In the genomic region with DNA sequence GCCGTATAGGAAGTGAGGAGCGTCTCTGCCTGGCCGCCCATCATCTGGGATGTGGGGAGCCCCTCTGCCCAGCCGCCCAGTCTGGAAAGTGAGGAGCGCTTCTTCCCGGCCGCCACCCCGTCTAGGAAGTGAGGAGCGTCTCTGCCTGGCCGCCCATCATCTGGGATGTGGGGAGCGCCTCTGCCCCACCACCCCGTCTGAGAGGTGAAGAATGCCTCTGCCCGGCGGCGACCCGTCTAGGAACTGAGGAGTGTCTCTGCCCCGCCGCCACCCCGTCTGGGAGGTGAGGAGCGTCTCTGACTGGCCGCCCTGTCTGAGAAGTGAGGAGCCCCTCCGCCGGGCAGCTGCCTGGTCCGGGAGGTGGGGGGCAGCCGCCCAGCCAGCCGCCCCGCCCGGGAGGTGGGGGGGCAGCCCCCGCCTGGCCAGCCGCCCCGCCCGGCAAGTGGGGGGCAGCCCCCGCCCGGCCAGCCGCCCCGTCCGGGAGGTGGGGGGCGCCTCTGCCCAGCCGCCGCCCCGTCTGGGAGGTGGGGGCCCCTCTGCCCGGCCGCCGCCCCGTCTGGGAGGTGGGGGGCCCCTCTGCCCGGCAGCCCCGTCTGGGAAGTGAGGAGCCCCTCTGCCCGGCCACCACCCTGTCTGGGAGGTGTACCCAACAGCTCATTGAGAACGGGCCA, we compare ENCODE assay signal across 5 cellular contexts. TPM values are rescaled to one million over a fixed set of nuclear protein-coding genes. Genes with fewer than 3 reads are reported as not detected.
DNase-seq lines count a peak whose midpoint lies in the region; ATAC-seq, FAIRE-seq and TF ChIP-seq lines count a peak whose summit lies in the region.
"Not testable (repeated sequence)": the region's sequence is repeated elsewhere in the genome, so short reads cannot be mapped to it uniquely, and the experiment has no call there.

No MANE protein-coding gene starts in this region.

- not testable (repeated sequence) for H3K9me3 Mint-ChIP-seq in activated CD4-positive, alpha-beta T cell treated with anti-CD3 and anti-CD28 coated beads, Interleukin-2, amount 10 ng/mL, durations not matched to agents 24 days and 14 days; stimulated activated memory B cell treated with anti-CD40 and anti-IgM and Interleukin-4, amounts not matched to agents 10 μg/mL and 1 μg/mL and 100 μg/mL, for 72 hours; type B pancreatic cell
- H3K9me3 Mint-ChIP-seq in endodermal cell, result peaks cover 23% of the 10 kb centered on the region

- not testable (repeated sequence) for H3K27ac ChIP-seq in endodermal cell (ENCODE audit: low read depth, low read length); kidney (ENCODE audit: low read depth in 2 of 2, low read length in 2 of 2)

- not testable (repeated sequence) for H3K27me3 Mint-ChIP-seq in activated CD4-positive, alpha-beta T cell treated with anti-CD3 and anti-CD28 coated beads, Interleukin-2, amount 10 ng/mL, durations not matched to agents 24 days and 14 days; endodermal cell (ENCODE audit: insufficient read depth); stimulated activated memory B cell treated with anti-CD40 and anti-IgM and Interleukin-4, amounts not matched to agents 10 μg/mL and 1 μg/mL and 100 μg/mL, for 72 hours; type B pancreatic cell

- ATAC-seq in stimulated activated memory B cell treated with anti-CD40 and anti-IgM and Interleukin-4, amounts not matched to agents 10 μg/mL and 1 μg/mL and 100 μg/mL, for 72 hours, result peak; percentile 21

- not testable (repeated sequence) for FAIRE-seq in kidney (lab: Jason Lieb, UNC)

- not testable (repeated sequence) for H3K36me3 Mint-ChIP-seq in activated CD4-positive, alpha-beta T cell treated with anti-CD3 and anti-CD28 coated beads, Interleukin-2, amount 10 ng/mL, durations not matched to agents 24 days and 14 days (ENCODE audit: low read depth); endodermal cell (ENCODE audit: low read depth); stimulated activated memory B cell treated with anti-CD40 and anti-IgM and Interleukin-4, amounts not matched to agents 10 μg/mL and 1 μg/mL and 100 μg/mL, for 72 hours; type B pancreatic cell

- not testable (repeated sequence) for H3K4me1 ChIP-seq in endodermal cell (ENCODE audit: control insufficient read depth, insufficient read depth, low read length); kidney (ENCODE audit: control insufficient read depth in 1 of 2, insufficient read depth in 1 of 2, low read depth in 1 of 2, low read length in 2 of 2)

- not testable (repeated sequence) for H3K36me3 ChIP-seq in endodermal cell (ENCODE audit: control insufficient read depth, insufficient read depth, low read length); kidney (ENCODE audit: control insufficient read depth in 1 of 2, insufficient read depth in 2 of 2, low read length in 2 of 2)

- not testable (repeated sequence) for H3K9me3 ChIP-seq in endodermal cell (ENCODE audit: control insufficient read depth, low read length); kidney (ENCODE audit: control insufficient read depth in 1 of 2, low read length in 2 of 2)

- TF ChIP-seq CTCF in endodermal cell (conservative IDR thresholded peaks at IDR 0.05); kidney (IDR thresholded peaks at IDR 0.05; ENCODE audit: borderline replicate concordance, extremely low read depth, insufficient read depth); type B pancreatic cell (conservative IDR thresholded peaks at IDR 0.05): not testable (repeated sequence)

- H3K9ac ChIP-seq in endodermal cell (ENCODE audit: extremely low read depth, low read length, poor library complexity, severe bottlenecking); kidney (ENCODE audit: low read length in 2 of 2): not testable (repeated sequence)

- H3K27me3 ChIP-seq in endodermal cell (ENCODE audit: control insufficient read depth, insufficient read depth, low read length, poor library complexity, severe bottlenecking), result not testable (repeated sequence)

- H3K27ac Mint-ChIP-seq in activated CD4-positive, alpha-beta T cell treated with anti-CD3 and anti-CD28 coated beads, Interleukin-2, amount 10 ng/mL, durations not matched to agents 24 days and 14 days; stimulated activated memory B cell treated with anti-CD40 and anti-IgM and Interleukin-4, amounts not matched to agents 10 μg/mL and 1 μg/mL and 100 μg/mL, for 72 hours; type B pancreatic cell: not testable (repeated sequence)
- peak overlapping the region; percentile 66 for H3K27ac Mint-ChIP-seq in endodermal cell

- 95 to 100% methylated on average over 5 to 42 of the region's 49 CpGs for WGBS in endodermal cell (ENCODE audit: insufficient coverage in 1 of 2, insufficient read length in 1 of 2), 2 experiments

- H3K4me1 Mint-ChIP-seq in activated CD4-positive, alpha-beta T cell treated with anti-CD3 and anti-CD28 coated beads, Interleukin-2, amount 10 ng/mL, durations not matched to agents 24 days and 14 days, result peaks cover 20% of the 10 kb centered on the region
- H3K4me1 Mint-ChIP-seq in endodermal cell; type B pancreatic cell (ENCODE audit: unreplicated experiment): not testable (repeated sequence)
- H3K4me1 Mint-ChIP-seq in stimulated activated memory B cell treated with anti-CD40 and anti-IgM and Interleukin-4, amounts not matched to agents 10 μg/mL and 1 μg/mL and 100 μg/mL, for 72 hours, result peaks cover 19% of the 10 kb centered on the region

- not testable (repeated sequence) for H3K4me3 Mint-ChIP-seq in activated CD4-positive, alpha-beta T cell treated with anti-CD3 and anti-CD28 coated beads, Interleukin-2, amount 10 ng/mL, durations not matched to agents 24 days and 14 days; endodermal cell; stimulated activated memory B cell treated with anti-CD40 and anti-IgM and Interleukin-4, amounts not matched to agents 10 μg/mL and 1 μg/mL and 100 μg/mL, for 72 hours
- peak overlapping the region; percentile 14 for H3K4me3 Mint-ChIP-seq in type B pancreatic cell

- intact Hi-C loops in activated CD4-positive, alpha-beta T cell treated with anti-CD3 and anti-CD28 coated beads, Interleukin-2, amount 10 ng/mL, durations not matched to agents 24 days and 14 days (cut with micrococcal nuclease); kidney (cut with DNase I): not testable (repeated sequence)

- DNase-seq in activated CD4-positive, alpha-beta T cell treated with anti-CD3 and anti-CD28 coated beads, Interleukin-2, amount 10 ng/mL, durations not matched to agents 24 days and 14 days, result peak; percentile 49
- not testable (repeated sequence) for DNase-seq in endodermal cell; type B pancreatic cell (ENCODE audit: extremely low spot score, unreplicated experiment)
- peak; percentile 75 for DNase-seq in kidney

- H3K4me3 ChIP-seq in endodermal cell (ENCODE audit: low read length); kidney (ENCODE audit: low read length in 2 of 2): not testable (repeated sequence)

RNA-seq across cellular contexts. Expression of a gene that starts 1.8 kb away (rescaled TPM):
- 14.8 and 15.5 TPM in 2 replicates for total RNA-seq in activated CD4-positive, alpha-beta T cell treated with anti-CD3 and anti-CD28 coated beads, Interleukin-2, amount 10 ng/mL, durations not matched to agents 24 days and 14 days
- total RNA-seq in endodermal cell, result 100 to 1,000 TPM; 141 to 145 TPM
- 41.8 TPM for polyA plus RNA-seq in endodermal cell (2013, experiment 1 of 2)
- 44.8 TPM for polyA plus RNA-seq in endodermal cell (2013, experiment 2 of 2)
- total RNA-seq in kidney, result 23.1 TPM
- 29.9 TPM for polyA plus RNA-seq in kidney (ENCODE audit: insufficient read depth, low read depth, low replicate concordance)
- total RNA-seq in type B pancreatic cell (ENCODE audit: low replicate concordance), result 23.9 and 37.2 TPM in 2 replicates

RNA-seq across cellular contexts. Expression of a gene that starts 51.7 kb away (rescaled TPM):
- 9.5 and 11.0 TPM in 2 replicates for total RNA-seq in activated CD4-positive, alpha-beta T cell treated with anti-CD3 and anti-CD28 coated beads, Interleukin-2, amount 10 ng/mL, durations not matched to agents 24 days and 14 days
- 1 to 10 TPM; 2.2 to 2.3 TPM for total RNA-seq in endodermal cell
- 1.5 TPM for polyA plus RNA-seq in endodermal cell (2013, experiment 1 of 2)
- 3.0 TPM for polyA plus RNA-seq in endodermal cell (2013, experiment 2 of 2)
- total RNA-seq in kidney, result 28.7 TPM
- polyA plus RNA-seq in kidney (ENCODE audit: insufficient read depth, low read depth, low replicate concordance), result 3.2 TPM
- 4.1 and 17.3 TPM in 2 replicates for total RNA-seq in type B pancreatic cell (ENCODE audit: low replicate concordance)
